8 cellular contexts compared by ENCODE assay signal in the genomic region with DNA sequence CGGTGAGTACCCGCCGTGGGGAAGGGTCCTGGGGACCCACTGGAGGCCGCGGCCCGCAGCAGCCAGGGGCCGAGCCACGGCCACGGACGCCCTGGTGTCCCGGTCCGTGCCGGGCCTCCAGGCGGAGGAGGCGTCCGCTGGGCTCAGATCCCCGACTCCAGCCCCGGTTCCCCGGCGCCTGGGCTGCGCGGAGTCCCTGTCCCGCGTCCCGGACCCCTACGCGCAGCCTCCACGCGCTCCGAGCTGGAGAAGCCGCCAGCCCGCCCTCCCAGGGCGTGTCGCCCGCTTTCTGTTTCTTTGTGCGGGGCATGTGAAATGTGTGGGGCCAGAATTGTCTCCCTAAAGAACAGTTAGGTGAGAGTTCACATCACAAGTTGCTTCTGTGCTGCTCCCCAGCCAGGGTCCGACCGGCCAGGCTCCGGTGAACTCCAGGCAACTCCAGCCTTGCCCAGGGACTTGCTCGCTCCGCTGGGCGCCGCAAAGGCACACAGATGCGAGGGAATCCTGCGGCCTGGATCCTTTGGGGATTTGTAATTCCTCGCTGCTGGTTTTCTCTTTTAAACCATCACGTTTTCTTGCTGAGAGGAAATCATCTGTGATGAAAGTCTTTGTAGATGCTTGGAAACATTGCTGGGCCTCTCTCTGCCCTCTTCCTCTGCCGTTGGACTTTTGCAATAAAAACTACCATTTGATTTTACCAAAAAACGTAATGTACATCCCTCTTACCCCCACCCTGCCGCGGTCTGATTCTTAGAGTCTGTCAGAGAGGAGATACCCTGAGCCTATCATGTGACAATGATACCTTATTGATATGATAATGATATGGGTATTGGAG. TPM values are rescaled to one million over a fixed set of nuclear protein-coding genes. Genes with fewer than 3 reads are reported as not detected.
DNase-seq lines count a peak whose midpoint lies in the region; ATAC-seq and TF ChIP-seq lines count a peak whose summit lies in the region.

No MANE protein-coding gene starts in this region.

- DNase-seq in AG08395 (ENCODE audit: low spot score) = peak; percentile 43
- peak; percentile 57 for DNase-seq in activated CD4-positive, alpha-beta memory T cell treated with anti-CD3 and anti-CD28 coated beads for 36 hours
- peak; percentile 59 for DNase-seq in endothelial cell (ENCODE audit: low spot score)
- DNase-seq in transverse colon = peak; percentile 35
- no peak for DNase-seq in globus pallidus (ENCODE audit: low spot score)

- H3K4me3 ChIP-seq in muscle layer of duodenum (ENCODE audit: low read depth in 1 of 2, low read length in 2 of 2) = peak overlapping the region; percentile 79 to 84
- H3K4me3 ChIP-seq in transverse colon = peak overlapping the region; percentile 23 to 74 (median 62)

- peak; percentile 3 for TF ChIP-seq POLR2A in transverse colon (IDR thresholded peaks at IDR 0.05)

- intact Hi-C loops in activated CD4-positive, alpha-beta memory T cell treated with anti-CD3 and anti-CD28 coated beads for 36 hours (cut with micrococcal nuclease) = loop anchor here (1.0 to 10.0 kb wide), 5 partner anchors 10 to 871 kb away; a partner anchor contains a TSS
- intact Hi-C loops in transverse colon (cut with DNase I; ENCODE audit: low total_unique reads) = no loop called here

- H3K9me3 Mint-ChIP-seq in activated CD4-positive, alpha-beta memory T cell treated with anti-CD3 and anti-CD28 coated beads for 36 hours = no peaks in the 10 kb centered on the region
- no peaks in the 10 kb centered on the region for H3K9me3 Mint-ChIP-seq in endothelial cell (ENCODE audit: unreplicated experiment)

- in situ Hi-C loops in transverse colon (cut with MboI; ENCODE audit: low pct_ligation_motif_present in 1 of 4, low pct_unique_long_range_greater_than_20kb in 1 of 4, low sequenced_read_pairs in 3 of 4) = no loop called here

- H3K4me1 Mint-ChIP-seq in activated CD4-positive, alpha-beta memory T cell treated with anti-CD3 and anti-CD28 coated beads for 36 hours (ENCODE audit: low read depth) = peaks cover 39% of the 10 kb centered on the region
- peaks cover 40% of the 10 kb centered on the region for H3K4me1 Mint-ChIP-seq in endothelial cell (ENCODE audit: unreplicated experiment)

- no peaks in the 10 kb centered on the region for H3K27me3 Mint-ChIP-seq in activated CD4-positive, alpha-beta memory T cell treated with anti-CD3 and anti-CD28 coated beads for 36 hours
- H3K27me3 Mint-ChIP-seq in endothelial cell (ENCODE audit: unreplicated experiment) = peaks cover 15% of the 10 kb centered on the region

- no peaks in the 10 kb centered on the region for H3K36me3 ChIP-seq in muscle layer of duodenum (ENCODE audit: control insufficient read depth in 1 of 2, insufficient read depth in 2 of 2, low read length in 2 of 2)
- no peaks in the 10 kb centered on the region for H3K36me3 ChIP-seq in transverse colon

- CTCF ChIA-PET in activated CD4-positive, alpha-beta memory T cell treated with anti-CD3 and anti-CD28 coated beads for 36 hours (lab: Charles Lee) = interaction anchor here (1.2 to 1.6 kb wide), 2 partner anchors 120 to 127 kb away, joined by 3 to 4 read pairs; no protein-coding TSS in a partner anchor

- no peaks in the 10 kb centered on the region for H3K9me3 ChIP-seq in muscle layer of duodenum (ENCODE audit: control insufficient read depth in 1 of 2, low read length in 2 of 2)
- H3K9me3 ChIP-seq in transverse colon = no peaks in the 10 kb centered on the region

- TF ChIP-seq EP300 in transverse colon (IDR thresholded peaks at IDR 0.05; ENCODE audit: low read depth) = no peak

- H3K4me3 Mint-ChIP-seq in activated CD4-positive, alpha-beta memory T cell treated with anti-CD3 and anti-CD28 coated beads for 36 hours = peak overlapping the region; percentile 91
- H3K4me3 Mint-ChIP-seq in endothelial cell (ENCODE audit: unreplicated experiment) = peak overlapping the region; percentile 99

- WGBS in transverse colon (ENCODE audit: low coverage in 1 of 2), 2 donors = 7 to 20% methylated on average over 1 to 43 of the region's 51 CpGs

- H3K4me1 ChIP-seq in muscle layer of duodenum (ENCODE audit: control insufficient read depth in 1 of 2, insufficient read depth in 2 of 2, low read length in 2 of 2) (peaks cover 18 to 41% of the 10 kb centered on the region in 2 donors), transverse colon (peaks cover 19 to 38% (median 23%) of the 10 kb centered on the region in 4 donors)

- H3K36me3 Mint-ChIP-seq in activated CD4-positive, alpha-beta memory T cell treated with anti-CD3 and anti-CD28 coated beads for 36 hours = peaks cover 22% of the 10 kb centered on the region
- H3K36me3 Mint-ChIP-seq in endothelial cell (ENCODE audit: low read depth, unreplicated experiment) = peaks cover 14% of the 10 kb centered on the region

- TF ChIP-seq CTCF in endothelial cell (IDR thresholded peaks at IDR 0.05; ENCODE audit: unreplicated experiment) (no peak), transverse colon (IDR thresholded peaks at IDR 0.05) (no peak)

- H3K27ac ChIP-seq in muscle layer of duodenum (ENCODE audit: low read length) (peak overlapping the region; percentile 97), transverse colon (peak overlapping the region; percentile 90 to 95 (median 94))

- no peaks in the 10 kb centered on the region for H3K27me3 ChIP-seq in muscle layer of duodenum (ENCODE audit: low read depth, low read length)
- H3K27me3 ChIP-seq in transverse colon = peaks cover 7% of the 10 kb centered on the region

- peak overlapping the region; percentile 97 for H3K27ac Mint-ChIP-seq in activated CD4-positive, alpha-beta memory T cell treated with anti-CD3 and anti-CD28 coated beads for 36 hours
- H3K27ac Mint-ChIP-seq in endothelial cell (ENCODE audit: unreplicated experiment) = peak overlapping the region; percentile 81

- ATAC-seq in GM19397 (IDR thresholded peaks at IDR 0.05; ENCODE audit: unreplicated experiment) = peak; percentile 36
- peak; percentile 18 for ATAC-seq in HG03442 (IDR thresholded peaks at IDR 0.05; ENCODE audit: unreplicated experiment)

- POLR2A ChIA-PET in activated CD4-positive, alpha-beta memory T cell treated with anti-CD3 and anti-CD28 coated beads for 36 hours (lab: Charles Lee) = interaction anchor here (1.6 kb wide), 1 partner anchor 412 kb away, joined by 4 read pairs; no protein-coding TSS in a partner anchor

RNA-seq across cellular contexts. Expression of a gene that starts 0.6 kb away (rescaled TPM):
- 100 to 1,000 TPM; 123 TPM for total RNA-seq in activated CD4-positive, alpha-beta memory T cell treated with anti-CD3 and anti-CD28 coated beads for 36 hours
- total RNA-seq in endothelial cell (ENCODE audit: unreplicated experiment) = 154 TPM
- 10 to 100 TPM; 19.1 to 40.2 (median 28.5) TPM for total RNA-seq in transverse colon
